Comparison of ENCODE assay signal across 13 cellular contexts in genomic region chr15:44340410-44340809, GRCh38. TPM values are rescaled to one million over a fixed set of nuclear protein-coding genes. Genes with fewer than 3 reads are reported as not detected.
DNase-seq lines count a peak whose midpoint lies in the region; TF ChIP-seq lines count a peak whose summit lies in the region.
"Had no signal": no experiment of that assay in that cellular context is flagged by ENCODE, and none has a peak within 500 bp of the region (broad histone marks: within the 10 kb centered on the region; RNA-seq: fewer than 3 reads in every experiment).

No MANE protein-coding gene starts in this region.

- H3K14ac ChIP-seq in neuronal stem cell (ENCODE audit: low read length) = no peak overlapping the region

- no peaks in the 10 kb centered on the region for H3K9me3 Mint-ChIP-seq in neural progenitor cell

- no peaks in the 10 kb centered on the region for H3K4me1 ChIP-seq in neuronal stem cell (ENCODE audit: control insufficient read depth in 2 of 2, insufficient read depth in 1 of 2, low read depth in 1 of 2, low read length in 2 of 2)
- H3K4me1 ChIP-seq in neural progenitor cell = no peaks in the 10 kb centered on the region

- H2BK12ac ChIP-seq in neuronal stem cell (ENCODE audit: low read length) = no peak overlapping the region

- no peak overlapping the region for H3K9ac ChIP-seq in neuronal stem cell (ENCODE audit: low read depth, low read length, poor library complexity)
- no peak overlapping the region for H3K9ac ChIP-seq in neural progenitor cell

- TF ChIP-seq CTCF in cardiac fibroblast (IDR thresholded peaks at IDR 0.05; ENCODE audit: low read depth, low read length) = no peak
- TF ChIP-seq CTCF in GM10248 (IDR thresholded peaks at IDR 0.05; ENCODE audit: control extremely low read depth, extremely low read depth, low read depth, missing control alignments) = no peak
- no peak for TF ChIP-seq CTCF in neural progenitor cell (IDR thresholded peaks at IDR 0.05)

- H2BK5ac ChIP-seq in neuronal stem cell (ENCODE audit: low read length) = no peak overlapping the region

- H2BK15ac ChIP-seq in neuronal stem cell (ENCODE audit: low read length) = no peak overlapping the region

- H3K18ac ChIP-seq in neuronal stem cell (ENCODE audit: low read length) = no peak overlapping the region

- peaks cover 3% of the 10 kb centered on the region for H3K79me1 ChIP-seq in neuronal stem cell (ENCODE audit: low read depth, low read length)

- H3K27ac Mint-ChIP-seq in neural progenitor cell = no peak overlapping the region
- H3K27ac Mint-ChIP-seq: activated CD8-positive, alpha-beta memory T cell treated with anti-CD3 and anti-CD28 coated beads, Interleukin-2, amount 10 ng/mL, durations not matched to agents 7 days and 5 days had no signal

- H4K91ac ChIP-seq in neuronal stem cell (ENCODE audit: low read depth, low read length, poor library complexity) = no peak overlapping the region

- H3K4me3 Mint-ChIP-seq in neural progenitor cell = no peak overlapping the region
- H3K4me3 Mint-ChIP-seq: activated CD8-positive, alpha-beta memory T cell treated with anti-CD3 and anti-CD28 coated beads, Interleukin-2, amount 10 ng/mL, durations not matched to agents 7 days and 5 days had no signal

- no peak overlapping the region for H3K23ac ChIP-seq in neuronal stem cell (ENCODE audit: low read depth, low read length, poor library complexity)

- H2BK120ac ChIP-seq in neuronal stem cell (ENCODE audit: low read depth, low read length) = no peak overlapping the region

- no peak overlapping the region for H2AFZ ChIP-seq in neuronal stem cell (ENCODE audit: low read length)
- H2AFZ ChIP-seq in neural progenitor cell (replicated peaks) = no peak overlapping the region

- H3K4me3 ChIP-seq in cardiac fibroblast (replicated peaks in 1 of 2; ENCODE audit: low read depth in 2 of 2, low read length in 2 of 2) = no peak overlapping the region
- no peak overlapping the region for H3K4me3 ChIP-seq in neuronal stem cell (ENCODE audit: low read length in 2 of 2)
- H3K4me3 ChIP-seq in neural progenitor cell = no peak overlapping the region

- no peak overlapping the region for H4K8ac ChIP-seq in neuronal stem cell (ENCODE audit: low read depth, low read length)

- POLR2A ChIA-PET in GM10248 (lab: Yijun Ruan, JAX) = no interaction called here

- no peaks in the 10 kb centered on the region for H4K20me1 ChIP-seq in neural progenitor cell (ENCODE audit: low read depth)

- WGBS in neuronal stem cell (ENCODE audit: extremely low coverage in 2 of 2, insufficient read length in 2 of 2, insufficient replicate concordance in 1 of 2), 2 donors = no CpG with 5 or more reads among the region's 5 CpGs

- H3K4me1 Mint-ChIP-seq in neural progenitor cell = no peaks in the 10 kb centered on the region
- H3K4me1 Mint-ChIP-seq: activated CD8-positive, alpha-beta memory T cell treated with anti-CD3 and anti-CD28 coated beads, Interleukin-2, amount 10 ng/mL, durations not matched to agents 7 days and 5 days had no signal

- CTCF ChIA-PET in GM10248 (lab: Yijun Ruan, JAX) = interaction anchor here (1.7 kb wide), 1 partner anchor 18 kb away, joined by 4 read pairs; no protein-coding TSS in a partner anchor

- no peaks in the 10 kb centered on the region for H3K27me3 Mint-ChIP-seq in neural progenitor cell (ENCODE audit: insufficient read depth, low read depth)
- H3K27me3 Mint-ChIP-seq: activated CD8-positive, alpha-beta memory T cell treated with anti-CD3 and anti-CD28 coated beads, Interleukin-2, amount 10 ng/mL, durations not matched to agents 7 days and 5 days had no signal

- H3K27ac ChIP-seq in neuronal stem cell (replicated peaks; ENCODE audit: low read length) = no peak overlapping the region
- no peak overlapping the region for H3K27ac ChIP-seq in neural progenitor cell

- H3K4me2 ChIP-seq in neuronal stem cell (ENCODE audit: insufficient read depth, low read length, poor library complexity, severe bottlenecking) (no peak overlapping the region), neural progenitor cell (no peak overlapping the region)

- no peaks in the 10 kb centered on the region for H3F3A ChIP-seq in neural progenitor cell (ENCODE audit: low read depth)

- H3K36me3 ChIP-seq in neuronal stem cell (replicated peaks in 1 of 2; ENCODE audit: control insufficient read depth in 2 of 2, insufficient read depth in 2 of 2, low read length in 2 of 2) (peaks cover 2 to 37% of the 10 kb centered on the region in 2 donors), neural progenitor cell (no peaks in the 10 kb centered on the region)

- H3K9me3 ChIP-seq in neuronal stem cell (replicated peaks in 1 of 2; ENCODE audit: control insufficient read depth in 2 of 2, insufficient read depth in 1 of 2, low read depth in 1 of 2, low read length in 2 of 2) (no peaks in the 10 kb centered on the region), neural progenitor cell (ENCODE audit: low read depth) (no peaks in the 10 kb centered on the region)

- peak; percentile 61 for DNase-seq in AG20443 (ENCODE audit: low spot score)
- peak; percentile 39 for DNase-seq in HT1080 (ENCODE audit: low read depth)
- DNase-seq in cardiac fibroblast (ENCODE audit: low read depth in 2 of 2) = peak; percentile 74 to 85
- peak; percentile 62 for DNase-seq in myocyte (ENCODE audit: low read depth)
- no peak for DNase-seq in neuronal stem cell (ENCODE audit: low spot score)
- DNase-seq in GM10248 (ENCODE audit: extremely low spot score) = no peak
- DNase-seq in neural progenitor cell (ENCODE audit: low spot score) = no peak
- DNase-seq in middle frontal gyrus (ENCODE audit: extremely low spot score, low spot score) = no peak
- DNase-seq: activated CD8-positive, alpha-beta memory T cell treated with anti-CD3 and anti-CD28 coated beads, Interleukin-2, amount 10 ng/mL, durations not matched to agents 7 days and 5 days; head of caudate nucleus; NCI-H446; stimulated activated CD4-positive, alpha-beta T cell treated with anti-CD3 and anti-CD28 coated beads, Interleukin-2, amount 100 ng/mL, for 48 hours; T-helper 1 cell had no signal

- H3K79me2 ChIP-seq in neural progenitor cell (ENCODE audit: low read depth) = no peaks in the 10 kb centered on the region

- no peak overlapping the region for H2AK5ac ChIP-seq in neuronal stem cell (ENCODE audit: low read depth, low read length)

- no peak overlapping the region for H3K4ac ChIP-seq in neuronal stem cell (ENCODE audit: low read length)

- H3K27me3 ChIP-seq in neuronal stem cell (ENCODE audit: control insufficient read depth in 3 of 3, insufficient read depth in 3 of 3, low read depth in 1 of 3, low read length in 3 of 3) (no peaks in the 10 kb centered on the region), neural progenitor cell (no peaks in the 10 kb centered on the region)

- peaks cover 8% of the 10 kb centered on the region for H3K36me3 Mint-ChIP-seq in neural progenitor cell

RNA-seq across cellular contexts. Expression of gene GOLM2, which starts 51.9 kb away (rescaled TPM):
- 35.7 and 47.4 TPM in 2 replicates for total RNA-seq in HT1080 (2014; rRNA removed; shearing (Covaris generic))
- 51.7 and 70.0 TPM in 2 replicates for polyA plus RNA-seq in HT1080 (2015; cell fraction: cytosol; rRNA removed)
- polyA plus RNA-seq in HT1080 (2015; cell fraction: nucleus; rRNA removed) = 31.0 and 31.6 TPM in 2 replicates
- total RNA-seq in myocyte (64.7 and 65.5 TPM in 2 replicates), neural progenitor cell (ENCODE audit: low replicate concordance) (32.3 and 45.6 TPM in 2 replicates)
- 42.6 TPM for polyA plus RNA-seq in myocyte (2012)
- polyA plus RNA-seq in neuronal stem cell (2013, experiment 1 of 2) = 41.0 TPM
- polyA plus RNA-seq in neuronal stem cell (2013, experiment 2 of 2) = 43.6 TPM

Comparison
In these comparisons a context has a peak if more than half of its experiments do, and no peak if none do; other contexts are left out.
1. DNase-seq: peak in AG20443 (single experiment), HT1080 (single experiment), cardiac fibroblast (2 of 2) and myocyte (single experiment); none in neuronal stem cell (single experiment), GM10248 (single experiment), neural progenitor cell (single experiment) and middle frontal gyrus (single experiment).